9 cellular contexts compared by ENCODE assay signal in the genomic region with DNA sequence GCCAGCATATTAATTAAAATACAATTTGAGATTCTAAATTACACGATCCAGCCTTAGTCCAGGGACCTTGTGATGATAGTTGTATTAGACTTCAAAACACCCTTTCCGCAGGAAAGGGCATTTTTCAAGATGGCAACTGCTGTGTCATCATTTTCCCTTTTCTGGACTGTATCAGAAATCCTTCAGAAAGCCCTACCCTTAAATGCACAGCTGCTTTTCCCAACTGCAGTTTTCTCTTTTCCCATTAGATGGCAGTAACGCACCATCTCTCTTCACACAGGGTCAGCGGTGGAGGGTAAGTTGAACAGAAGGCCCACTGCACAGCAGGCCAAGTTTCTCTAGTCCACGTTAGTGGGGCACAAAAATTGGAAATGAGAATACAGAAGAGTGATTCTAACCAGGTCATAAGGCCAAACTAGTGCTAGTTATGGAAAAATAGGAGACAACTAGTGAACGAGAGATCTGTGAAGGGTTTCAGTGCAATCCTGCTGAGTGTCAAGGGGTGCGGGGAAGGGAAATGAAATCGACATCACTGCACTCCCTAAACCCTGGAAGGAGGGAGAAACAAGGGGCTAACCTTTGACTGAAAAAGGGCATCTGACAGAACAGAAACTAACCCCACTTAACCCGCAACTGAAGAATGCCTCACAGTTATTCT. TPM values are rescaled to one million over a fixed set of nuclear protein-coding genes. Genes with fewer than 3 reads are reported as not detected.
DNase-seq lines count a peak whose midpoint lies in the region; ATAC-seq and TF ChIP-seq lines count a peak whose summit lies in the region.
"Had no signal": no experiment of that assay in that cellular context is flagged by ENCODE, and none has a peak within 500 bp of the region (broad histone marks: within the 10 kb centered on the region; RNA-seq: fewer than 3 reads in every experiment).

No MANE protein-coding gene starts in this region.

- peak; percentile 66 for DNase-seq in CMK (ENCODE audit: low read depth)
- DNase-seq in NCI-H526 (lab: John Stamatoyannopoulos, UW) = peak; percentile 90 to 96
- peak; percentile 45 to 69 for DNase-seq in activated CD4-positive, alpha-beta T cell treated with anti-CD3 and anti-CD28 coated beads for 4 hours
- DNase-seq in dorsolateral prefrontal cortex = peak in 6 of 10 donors; percentile 43 to 78 (median 60)
- DNase-seq in medulla oblongata (ENCODE audit: extremely low spot score) = peak; percentile 96
- peak; percentile 59 to 83 for DNase-seq in stimulated activated effector memory CD8-positive, alpha-beta T cell treated with anti-CD3 and anti-CD28 coated beads, Interleukin-12 subunit alpha, Interleukin-12 subunit beta, amount 100 ng/mL, for 72 hours (ENCODE audit: low spot score in 2 of 2)

- H3K36me3 Mint-ChIP-seq in stimulated activated effector memory CD8-positive, alpha-beta T cell treated with anti-CD3 and anti-CD28 coated beads, Interleukin-12 subunit alpha, Interleukin-12 subunit beta, amount 100 ng/mL, for 72 hours = no peaks in the 10 kb centered on the region

- ATAC-seq in HG02970 (IDR thresholded peaks at IDR 0.05; ENCODE audit: low FRiP score, unreplicated experiment) (peak; percentile 56), HG03521 (IDR thresholded peaks at IDR 0.05; ENCODE audit: unreplicated experiment) (no peak)
- peak; percentile 89 for ATAC-seq in stimulated activated effector memory CD8-positive, alpha-beta T cell treated with anti-CD3 and anti-CD28 coated beads, Interleukin-12 subunit alpha, Interleukin-12 subunit beta, amount 100 ng/mL, for 72 hours

- no peak overlapping the region for H3K27ac Mint-ChIP-seq in stimulated activated effector memory CD8-positive, alpha-beta T cell treated with anti-CD3 and anti-CD28 coated beads, Interleukin-12 subunit alpha, Interleukin-12 subunit beta, amount 100 ng/mL, for 72 hours

- peak; percentile 86 to 99 (median 95) for TF ChIP-seq CTCF in dorsolateral prefrontal cortex (IDR thresholded peaks at IDR 0.05 in 54 of 56, conservative IDR thresholded peaks at IDR 0.05 in 2 of 56; ENCODE audit: low read depth in 1 of 56, partially characterized antibody in 56 of 56)

- H3K9me3 Mint-ChIP-seq in stimulated activated effector memory CD8-positive, alpha-beta T cell treated with anti-CD3 and anti-CD28 coated beads, Interleukin-12 subunit alpha, Interleukin-12 subunit beta, amount 100 ng/mL, for 72 hours = no peaks in the 10 kb centered on the region

- H3K27ac ChIP-seq in dorsolateral prefrontal cortex = peak overlapping the region in 35 of 59 donors; percentile 1 to 75 (median 40)

- no peaks in the 10 kb centered on the region for H3K4me1 Mint-ChIP-seq in stimulated activated effector memory CD8-positive, alpha-beta T cell treated with anti-CD3 and anti-CD28 coated beads, Interleukin-12 subunit alpha, Interleukin-12 subunit beta, amount 100 ng/mL, for 72 hours

- H3K4me3 ChIP-seq in dorsolateral prefrontal cortex = peak overlapping the region in 5 of 59 donors; percentile 4 to 31 (median 6)

- H3K27me3 ChIP-seq in dorsolateral prefrontal cortex = no peaks in the 10 kb centered on the region

- no peak overlapping the region for H3K4me3 Mint-ChIP-seq in stimulated activated effector memory CD8-positive, alpha-beta T cell treated with anti-CD3 and anti-CD28 coated beads, Interleukin-12 subunit alpha, Interleukin-12 subunit beta, amount 100 ng/mL, for 72 hours

- intact Hi-C loops in dorsolateral prefrontal cortex (cut with DNase I) = loop anchor here (2.0 to 10.0 kb wide), 7 partner anchors 55 to 399 kb away; a partner anchor contains a TSS

RNA-seq across cellular contexts. Expression of a gene that starts 22.1 kb away (rescaled TPM):
- 1 to 10 TPM in 85 of 120 experiments, under 1 TPM in 35; 0.22 to 4.0 (median 1.4) TPM for total RNA-seq in dorsolateral prefrontal cortex
- total RNA-seq: T-helper 2 cell treated with Interferon-gamma antibody and Interleukin-4, amounts not matched to agents 100 ng/mL and 5 ng/mL, for 36 hours had no signal

RNA-seq across cellular contexts. Expression of a gene that starts 22.3 kb away (rescaled TPM):
- total RNA-seq in dorsolateral prefrontal cortex = 10 to 100 TPM in 5 of 120 experiments, 1 to 10 TPM in 115; 1.9 to 12.6 (median 4.5) TPM
- total RNA-seq: T-helper 2 cell treated with Interferon-gamma antibody and Interleukin-4, amounts not matched to agents 100 ng/mL and 5 ng/mL, for 36 hours had no signal
